Comparison of ENCODE assay signal across 8 cellular contexts in genomic region chrX:41115104-41115425, GRCh38. TPM values are rescaled to one million over a fixed set of nuclear protein-coding genes. Genes with fewer than 3 reads are reported as not detected.
A peak's percentile ranks its signal among the peaks of the same experiment; 100 is the strongest.
DNase-seq lines count a peak whose midpoint lies in the region; ATAC-seq and TF ChIP-seq lines count a peak whose summit lies in the region.
"Not testable (repeated sequence)": the region's sequence is repeated elsewhere in the genome, so short reads cannot be mapped to it uniquely, and the experiment has no call there.

No MANE protein-coding gene starts in this region.

- 0% methylated on average over 4 of the region's 4 CpGs for WGBS in body of pancreas, 2 donors
- 4% methylated on average over 4 of the region's 4 CpGs for WGBS in suprapubic skin

- POLR2A ChIA-PET in naive thymus-derived CD4-positive, alpha-beta T cell (lab: Charles Lee): interaction anchor here (0.7 to 5.4 kb wide), 3 partner anchors 29 to 402 kb away, joined by 3 to 42 read pairs (median 4); partner anchors contain the start of gene USP9X

- H3K9me3 Mint-ChIP-seq in Calu3 (ENCODE audit: low read depth, unreplicated experiment); naive thymus-derived CD4-positive, alpha-beta T cell: not testable (repeated sequence)

- not testable (repeated sequence) for TF ChIP-seq EP300 in suprapubic skin (IDR thresholded peaks at IDR 0.05)

- not testable (repeated sequence) for H3K9me3 ChIP-seq in HUES6 (ENCODE audit: control insufficient read depth, insufficient read depth, low read depth, low read length); WERI-Rb-1 (ENCODE audit: severe bottlenecking); body of pancreas; naive thymus-derived CD4-positive, alpha-beta T cell (ENCODE audit: control insufficient read depth in 2 of 3, low read length in 3 of 3); suprapubic skin

- BruUV-seq in Calu3 (replicated peaks; lab: Mats Ljungman, UMichigan): not testable (repeated sequence)

- not testable (repeated sequence) for H3K27me3 ChIP-seq in HUES6 (ENCODE audit: control insufficient read depth, insufficient read depth, low read length); WERI-Rb-1 (ENCODE audit: insufficient read depth, low read depth, severe bottlenecking); body of pancreas; naive thymus-derived CD4-positive, alpha-beta T cell (ENCODE audit: control insufficient read depth in 2 of 2, insufficient read depth in 2 of 2, low read length in 2 of 2); suprapubic skin

- ATAC-seq in body of pancreas: peak; percentile 62
- peak; percentile 75 for ATAC-seq in naive thymus-derived CD4-positive, alpha-beta T cell

- H3K4me3 Mint-ChIP-seq in Calu3 (ENCODE audit: low read depth, unreplicated experiment): not testable (repeated sequence)
- peak overlapping the region in 2 of 10 donors; percentile 14 to 21 for H3K4me3 Mint-ChIP-seq in naive thymus-derived CD4-positive, alpha-beta T cell

- not testable (repeated sequence) for H3K27ac Mint-ChIP-seq in Calu3 (ENCODE audit: unreplicated experiment)
- H3K27ac Mint-ChIP-seq in naive thymus-derived CD4-positive, alpha-beta T cell: peak overlapping the region in 8 of 9 donors; percentile 6 to 82 (median 66)

- H3K9ac ChIP-seq in HUES6 (ENCODE audit: low read length): not testable (repeated sequence)

- not testable (repeated sequence) for H3K36me3 ChIP-seq in HUES6 (ENCODE audit: control insufficient read depth, insufficient read depth, low read length); WERI-Rb-1; body of pancreas (replicated peaks in 1 of 2; ENCODE audit: insufficient read depth in 1 of 2, low read depth in 2 of 2); naive thymus-derived CD4-positive, alpha-beta T cell (ENCODE audit: control insufficient read depth in 2 of 3, insufficient read depth in 3 of 3, low read length in 3 of 3); suprapubic skin

- TF ChIP-seq POLR2A in body of pancreas (IDR thresholded peaks at IDR 0.05); suprapubic skin (IDR thresholded peaks at IDR 0.05): not testable (repeated sequence)

- H3K4me3 ChIP-seq in HUES6 (ENCODE audit: low read depth, low read length): 0 out of 2 replicates have a peak overlapping the region, but pooled peaks have one; percentile 33
- not testable (repeated sequence) for H3K4me3 ChIP-seq in WERI-Rb-1 (ENCODE audit: low read depth, low read length); body of pancreas; naive thymus-derived CD4-positive, alpha-beta T cell (ENCODE audit: low read length); suprapubic skin

- intact Hi-C loops in Calu3 (cut with micrococcal nuclease; ENCODE audit: unreplicated experiment) (loop anchor here (5.0 to 10.0 kb wide), 3 partner anchors 190 to 463 kb away; no protein-coding TSS in a partner anchor), body of pancreas (cut with DNase I) (loop anchor here (5.0 kb wide), 1 partner anchor 238 kb away; no protein-coding TSS in a partner anchor)
- intact Hi-C loops in naive thymus-derived CD4-positive, alpha-beta T cell (cut with micrococcal nuclease): loop anchor here (1.0 to 10.0 kb wide), 12 partner anchors 30 to 468 kb away; partner anchors contain the start of genes CXorf38 (in 1 of the 2), MED14 (in 1 of the 2) and USP9X (in 1 of the 2)

- CTCF ChIA-PET in Calu3 (lab: Charles Lee): interaction anchor here (0.6 to 1.7 kb wide), 13 partner anchors 15 to 463 kb away, joined by 3 to 13 read pairs (median 6); partner anchors contain the start of gene USP9X
- CTCF ChIA-PET in naive thymus-derived CD4-positive, alpha-beta T cell (lab: Charles Lee): interaction anchor here (0.7 to 5.5 kb wide), 10 partner anchors 29 to 571 kb away, joined by 3 to 49 read pairs (median 4); partner anchors contain the start of gene USP9X

- TF ChIP-seq CTCF in Calu3 (IDR thresholded peaks at IDR 0.05; ENCODE audit: unreplicated experiment) (peak; percentile 66), WERI-Rb-1 (IDR thresholded peaks at IDR 0.05; ENCODE audit: low read depth, low read length) (peak; percentile 44), body of pancreas (IDR thresholded peaks at IDR 0.05) (peak; percentile 46 to 84 (median 75)), suprapubic skin (IDR thresholded peaks at IDR 0.05) (peak; percentile 47 to 85)

- not testable (repeated sequence) for H3K36me3 Mint-ChIP-seq in Calu3 (ENCODE audit: insufficient read depth, unreplicated experiment); naive thymus-derived CD4-positive, alpha-beta T cell

- H3K4me1 ChIP-seq in HUES6 (ENCODE audit: control insufficient read depth, insufficient read depth, low read length) (peaks cover 34% of the 10 kb centered on the region), body of pancreas (peaks cover 30% of the 10 kb centered on the region), suprapubic skin (peaks cover 31% of the 10 kb centered on the region)
- peaks cover 33 to 47% of the 10 kb centered on the region in 2 donors for H3K4me1 ChIP-seq in naive thymus-derived CD4-positive, alpha-beta T cell (ENCODE audit: control insufficient read depth in 2 of 2, insufficient read depth in 2 of 2, low read length in 2 of 2)

- not testable (repeated sequence) for H3K27me3 Mint-ChIP-seq in Calu3 (ENCODE audit: unreplicated experiment); naive thymus-derived CD4-positive, alpha-beta T cell

- DNase-seq in Calu3 (peak; percentile 41), NCI-H526 (lab: John Stamatoyannopoulos, UW) (peak; percentile 10 to 33), body of pancreas (peak in 1 of 4 donors; percentile 18), germinal center (ENCODE audit: low spot score) (peak; percentile 16)
- DNase-seq in WERI-Rb-1; suprapubic skin (ENCODE audit: low spot score in 2 of 2): not testable (repeated sequence)
- peak in 7 of 9 donors; percentile 28 to 67 (median 57) for DNase-seq in naive thymus-derived CD4-positive, alpha-beta T cell

- H3K27ac ChIP-seq in HUES6 (ENCODE audit: low read depth, low read length); WERI-Rb-1; naive thymus-derived CD4-positive, alpha-beta T cell (ENCODE audit: low read depth, low read length); suprapubic skin: not testable (repeated sequence)
- H3K27ac ChIP-seq in body of pancreas: peak overlapping the region in 1 of 4 donors; percentile 21

- peaks cover 64% of the 10 kb centered on the region for H3K4me1 Mint-ChIP-seq in Calu3 (ENCODE audit: low read depth, unreplicated experiment)
- peaks cover 31 to 93% (median 71%) of the 10 kb centered on the region in 7 donors for H3K4me1 Mint-ChIP-seq in naive thymus-derived CD4-positive, alpha-beta T cell

RNA-seq across cellular contexts. Expression of gene USP9X, which starts 29.8 kb away (rescaled TPM):
- total RNA-seq in Calu3 (2022): 87.5 and 89.2 TPM in 2 replicates
- total RNA-seq in body of pancreas: 10 to 100 TPM; 51.1 to 58.4 TPM
- total RNA-seq in naive thymus-derived CD4-positive, alpha-beta T cell: 10 to 100 TPM; 46.2 to 79.5 (median 72.1) TPM
- polyA plus RNA-seq in naive thymus-derived CD4-positive, alpha-beta T cell: 10 to 100 TPM; 22.6 to 27.8 TPM
- 10 to 100 TPM; 57.2 to 85.9 (median 65.2) TPM for total RNA-seq in suprapubic skin
